ENCODE assay signal across 30 cellular contexts in genomic region chr19:4553092-4553695, GRCh38. TPM values are rescaled to one million over a fixed set of nuclear protein-coding genes. Genes with fewer than 3 reads are reported as not detected.
"Had no signal": no experiment of that assay in that cellular context is flagged by ENCODE, and none has a peak within 500 bp of the region (broad histone marks: within the 10 kb centered on the region; RNA-seq: fewer than 3 reads in every experiment).

No MANE protein-coding gene starts in this region.

- FAIRE-seq: astrocyte, bronchial epithelial cell had no signal

- H3K4me3 ChIP-seq: coronary artery, dorsolateral prefrontal cortex, esophagus muscularis mucosa, gastrocnemius medialis, heart right ventricle had no signal

- H3K36me3 ChIP-seq: brain microvascular endothelial cell, gastrocnemius medialis had no signal

- H3K4me1 ChIP-seq: foreskin keratinocyte, gastrocnemius medialis had no signal

- H3K9me3 ChIP-seq: esophagus muscularis mucosa, gastrocnemius medialis, heart right ventricle had no signal

- H3K27ac ChIP-seq: brain microvascular endothelial cell, coronary artery, dorsolateral prefrontal cortex, esophagus muscularis mucosa, foreskin keratinocyte, gastrocnemius medialis, heart right ventricle had no signal

- H3K27me3 ChIP-seq: brain microvascular endothelial cell, dorsolateral prefrontal cortex, foreskin keratinocyte, gastrocnemius medialis, heart right ventricle had no signal

- DNase-seq: activated CD4-positive, alpha-beta memory T cell treated with anti-CD3 and anti-CD28 coated beads for 36 hours; activated CD4-positive, alpha-beta T cell treated with anti-CD3 and anti-CD28 coated beads for 36 hours; activated CD4-positive, alpha-beta T cell treated with anti-CD3 and anti-CD28 coated beads, Interleukin-2, amount 10 ng/mL, durations not matched to agents 24 days and 14 days; activated CD4-positive, CD25-positive, alpha-beta regulatory T cell; activated CD4-positive, CD25-positive, alpha-beta regulatory T cell treated with anti-CD3 and anti-CD28 coated beads, Interleukin-2, amount 50 U/mL, for 72 hours; activated CD8-positive, alpha-beta memory T cell treated with anti-CD3 and anti-CD28 coated beads, Interleukin-2, amount 50 U/mL, for 48 hours; activated gamma-delta T cell; activated naive CD4-positive, alpha-beta T cell; activated naive CD4-positive, alpha-beta T cell treated with anti-CD3 and anti-CD28 coated beads, Interleukin-2, amount 10 ng/mL, durations not matched to agents 7 days and 5 days; activated naive CD8-positive, alpha-beta T cell treated with anti-CD3 and anti-CD28 coated beads, Interleukin-2, amount 10 ng/mL, durations not matched to agents 7 days and 5 days; activated T-cell treated with anti-CD3 and anti-CD28 coated beads for 4 hours; activated T-cell treated with anti-CD3 and anti-CD28 coated beads, Interleukin-2, amount 50 U/mL, for 24 hours; activated T-cell treated with anti-CD3 and anti-CD28 coated beads, Interleukin-2, amount 50 U/mL, for 72 hours; anterior cingulate cortex; brain microvascular endothelial cell; dorsolateral prefrontal cortex; effector memory CD4-positive, alpha-beta T cell; endodermal cell; erythroblast; foreskin keratinocyte; gastrocnemius medialis; heart right ventricle; T-helper 1 cell; T-helper 17 cell; T1000 had no signal

- ATAC-seq: activated CD4-positive, alpha-beta T cell treated with anti-CD3 and anti-CD28 coated beads for 36 hours; activated naive CD4-positive, alpha-beta T cell treated with anti-CD3 and anti-CD28 coated beads, Interleukin-2, amount 50 U/mL, for 72 hours; activated T-cell treated with anti-CD3 and anti-CD28 coated beads, Interleukin-2, amount 50 U/mL, for 72 hours; foreskin keratinocyte; gastrocnemius medialis; heart right ventricle; T-helper 17 cell had no signal

RNA-seq across cellular contexts. Expression of gene SEMA6B, which starts 6.3 kb away (rescaled TPM):
- total RNA-seq: activated CD4-positive, alpha-beta T cell treated with anti-CD3 and anti-CD28 coated beads for 36 hours; activated CD4-positive, alpha-beta T cell treated with anti-CD3 and anti-CD28 coated beads, Interleukin-2, amount 10 ng/mL, durations not matched to agents 24 days and 14 days; activated naive CD4-positive, alpha-beta T cell treated with anti-CD3 and anti-CD28 coated beads, Interleukin-2, amount 50 U/mL, for 72 hours had no signal

RNA-seq across cellular contexts. Expression of gene LRG1, which starts 13.4 kb away (rescaled TPM):
- total RNA-seq: activated naive CD8-positive, alpha-beta T cell treated with anti-CD3 and anti-CD28 coated beads, Interleukin-2, amount 10 ng/mL, durations not matched to agents 7 days and 5 days had no signal

RNA-seq across cellular contexts. Expression of gene PLIN5, which starts 18.2 kb away (rescaled TPM):
- total RNA-seq: activated CD4-positive, alpha-beta T cell treated with anti-CD3 and anti-CD28 coated beads for 36 hours; activated CD4-positive, alpha-beta T cell treated with anti-CD3 and anti-CD28 coated beads, Interleukin-2, amount 10 ng/mL, durations not matched to agents 24 days and 14 days; astrocyte; bronchial epithelial cell; foreskin keratinocyte; T-helper 17 cell had no signal
- polyA plus RNA-seq: foreskin keratinocyte had no signal

RNA-seq across cellular contexts. Expression of gene PLIN4, which starts 34.9 kb away (rescaled TPM):
- total RNA-seq: activated CD4-positive, alpha-beta T cell treated with anti-CD3 and anti-CD28 coated beads for 36 hours; activated CD4-positive, alpha-beta T cell treated with anti-CD3 and anti-CD28 coated beads, Interleukin-2, amount 10 ng/mL, durations not matched to agents 24 days and 14 days; T-helper 17 cell had no signal
